Comparison of ENCODE assay signal across 17 cellular contexts in the genomic region with DNA sequence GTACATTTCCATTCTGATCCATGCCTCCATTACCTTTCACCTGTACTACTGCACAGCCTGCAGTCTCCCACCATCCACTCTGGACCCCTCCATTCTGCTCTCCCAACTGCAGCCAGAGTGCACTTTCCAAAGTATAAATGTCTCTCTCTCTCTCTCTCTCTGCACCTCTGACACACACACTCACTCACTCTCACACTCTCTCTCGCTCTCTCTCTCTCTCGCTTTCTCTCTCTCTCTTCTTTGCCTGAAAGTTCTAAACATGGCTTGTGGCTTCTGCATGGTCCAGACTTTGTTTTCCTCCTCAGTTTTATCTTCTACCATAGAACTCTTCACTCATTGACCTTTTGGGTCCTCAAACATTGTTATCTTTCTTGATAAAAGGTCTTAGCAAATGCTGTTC.
A peak's percentile ranks its signal among the peaks of the same experiment; 100 is the strongest.
DNase-seq lines count a peak whose midpoint lies in the region; ATAC-seq and TF ChIP-seq lines count a peak whose summit lies in the region.
"Had no signal": no experiment of that assay in that cellular context is flagged by ENCODE, and none has a peak within 500 bp of the region (broad histone marks: within the 10 kb centered on the region; RNA-seq: fewer than 3 reads in every experiment).

No MANE protein-coding gene starts in this region.

- POLR2A ChIA-PET in HEK293 (lab: Yijun Ruan, JAX) = no interaction called here
- POLR2A ChIA-PET in A673 (lab: Charles Lee; ENCODE audit: low non-redundant PET) = no interaction called here

- no peak for DNase-seq in naive B cell
- no peak for DNase-seq in GM03348 (ENCODE audit: low spot score)
- no peak for DNase-seq in A673 (ENCODE audit: low spot score)
- DNase-seq: ACHN; CD4-positive, alpha-beta T cell; DMS153; DMS79; GDM1; HCEC 1CT; HFFc6 had no signal

- H3K36me3 ChIP-seq in HEK293 (ENCODE audit: control insufficient read depth in 2 of 2, insufficient read depth in 1 of 2, low read length in 2 of 2) (no peaks in the 10 kb centered on the region), A673 (ENCODE audit: insufficient read depth, low read length, poor library complexity, severe bottlenecking) (no peaks in the 10 kb centered on the region)

- peak overlapping the region; percentile 11 for H3K27ac Mint-ChIP-seq in dendritic cell treated with granulocyte-macrophage colony-stimulating factor and Interleukin-4, amounts not matched to agents 40 ng/mL and 50 ng/mL, for 4 days
- H3K27ac Mint-ChIP-seq in naive B cell = peak overlapping the region in 4 of 6 donors; percentile 0 to 66 (median 22)
- H3K27ac Mint-ChIP-seq: CD4-positive, alpha-beta T cell; GM23338; HFFc6 had no signal

- BruUV-seq in A673 (replicated peaks; lab: Mats Ljungman, UMichigan) = no TSS peak

- H3K9me3 Mint-ChIP-seq in dendritic cell treated with granulocyte-macrophage colony-stimulating factor and Interleukin-4, amounts not matched to agents 40 ng/mL and 50 ng/mL, for 4 days = no peaks in the 10 kb centered on the region
- H3K9me3 Mint-ChIP-seq in naive B cell = no peaks in the 10 kb centered on the region
- H3K9me3 Mint-ChIP-seq: CD4-positive, alpha-beta T cell; GM23338; HFFc6 had no signal

- H3K27me3 Mint-ChIP-seq in dendritic cell treated with granulocyte-macrophage colony-stimulating factor and Interleukin-4, amounts not matched to agents 40 ng/mL and 50 ng/mL, for 4 days = no peaks in the 10 kb centered on the region
- no peaks in the 10 kb centered on the region for H3K27me3 Mint-ChIP-seq in naive B cell
- H3K27me3 Mint-ChIP-seq: CD4-positive, alpha-beta T cell had no signal

- no peak overlapping the region for H3K4me3 ChIP-seq in HEK293 (ENCODE audit: low read depth, low read length)
- H3K4me3 ChIP-seq in A673 (ENCODE audit: low read depth, low read length, poor library complexity, severe bottlenecking) = no peak overlapping the region
- H3K4me3 ChIP-seq: GM12878, GM23338 had no signal

- intact Hi-C loops in dendritic cell treated with granulocyte-macrophage colony-stimulating factor and Interleukin-4, amounts not matched to agents 40 ng/mL and 50 ng/mL, for 4 days (cut with micrococcal nuclease) = loop anchor here (10.0 kb wide), 1 partner anchor 315 kb away; the partner anchor contains the start of gene UVRAG
- intact Hi-C loops in A673 (cut with micrococcal nuclease; ENCODE audit: unreplicated experiment) = no loop called here

- H3K4me1 ChIP-seq in HEK293 (ENCODE audit: control insufficient read depth, insufficient read depth, low read length) (peaks cover 9% of the 10 kb centered on the region), A673 (ENCODE audit: insufficient read depth, low read length, poor library complexity, severe bottlenecking) (peaks cover 12% of the 10 kb centered on the region)

- H3K4me1 Mint-ChIP-seq in dendritic cell treated with granulocyte-macrophage colony-stimulating factor and Interleukin-4, amounts not matched to agents 40 ng/mL and 50 ng/mL, for 4 days (ENCODE audit: low read depth) = peaks cover 26% of the 10 kb centered on the region
- peaks cover 12 to 19% (median 18%) of the 10 kb centered on the region in 3 donors for H3K4me1 Mint-ChIP-seq in naive B cell
- H3K4me1 Mint-ChIP-seq: GM23338 had no signal

- H3K9me3 ChIP-seq in HEK293 (ENCODE audit: control insufficient read depth, insufficient read depth, low read depth, low read length) = no peaks in the 10 kb centered on the region
- H3K9me3 ChIP-seq in A673 (ENCODE audit: low read depth, low read length, poor library complexity, severe bottlenecking) = no peaks in the 10 kb centered on the region

- no peak overlapping the region for H3K27ac ChIP-seq in HEK293 (ENCODE audit: extremely low read depth, low read depth, low read length)
- no peak overlapping the region for H3K27ac ChIP-seq in A673 (ENCODE audit: low read depth, low read length, poor library complexity, severe bottlenecking)
- H3K27ac ChIP-seq: C4-2B, HL-60 had no signal

- TF ChIP-seq CTCF in HEK293 (tag by site-specific recombination; IDR thresholded peaks at IDR 0.05) (no peak), A673 (conservative IDR thresholded peaks at IDR 0.05; ENCODE audit: low read depth, low read length) (no peak)

- H3K36me3 Mint-ChIP-seq in dendritic cell treated with granulocyte-macrophage colony-stimulating factor and Interleukin-4, amounts not matched to agents 40 ng/mL and 50 ng/mL, for 4 days (ENCODE audit: low read depth) = peaks cover 62% of the 10 kb centered on the region
- peaks cover 15 to 19% of the 10 kb centered on the region in 2 donors for H3K36me3 Mint-ChIP-seq in naive B cell

- H3K4me3 Mint-ChIP-seq in dendritic cell treated with granulocyte-macrophage colony-stimulating factor and Interleukin-4, amounts not matched to agents 40 ng/mL and 50 ng/mL, for 4 days = no peak overlapping the region
- H3K4me3 Mint-ChIP-seq in naive B cell = no peak overlapping the region
- H3K4me3 Mint-ChIP-seq: CD4-positive, alpha-beta T cell; GM23338; HFFc6 had no signal

- no peaks in the 10 kb centered on the region for H3K27me3 ChIP-seq in A673 (replicated peaks; ENCODE audit: insufficient read depth, low read depth, low read length, poor library complexity)

- ATAC-seq in naive B cell (ENCODE audit: low read depth in 2 of 2) (no peak), GM21381 (IDR thresholded peaks at IDR 0.05; ENCODE audit: unreplicated experiment) (no peak)
- ATAC-seq: GM12878, GM23338 had no signal

- CTCF ChIA-PET in HEK293 (lab: Yijun Ruan, JAX) (interaction anchor here (0.5 kb wide), 1 partner anchor 508 kb away, joined by 4 read pairs; no protein-coding TSS in a partner anchor), A673 (lab: Charles Lee) (no interaction called here)

TF ChIP-seq in HEK293, 187 proteins besides CTCF, POLR2A, EP300 and RAD21:
- TF ChIP-seq ZNF302 (tag by site-specific recombination; IDR thresholded peaks at IDR 0.05; ENCODE audit: low read depth) = no peak
- TF ChIP-seq PRDM1 (tag by site-specific recombination; IDR thresholded peaks at IDR 0.05) = peak; percentile 98
- TF ChIP-seq ZBTB8A (tag by site-specific recombination; IDR thresholded peaks at IDR 0.05) = no peak
- peak; percentile 86 for TF ChIP-seq ZNF596 (tag by site-specific recombination; IDR thresholded peaks at IDR 0.05)
